In the genomic region with DNA sequence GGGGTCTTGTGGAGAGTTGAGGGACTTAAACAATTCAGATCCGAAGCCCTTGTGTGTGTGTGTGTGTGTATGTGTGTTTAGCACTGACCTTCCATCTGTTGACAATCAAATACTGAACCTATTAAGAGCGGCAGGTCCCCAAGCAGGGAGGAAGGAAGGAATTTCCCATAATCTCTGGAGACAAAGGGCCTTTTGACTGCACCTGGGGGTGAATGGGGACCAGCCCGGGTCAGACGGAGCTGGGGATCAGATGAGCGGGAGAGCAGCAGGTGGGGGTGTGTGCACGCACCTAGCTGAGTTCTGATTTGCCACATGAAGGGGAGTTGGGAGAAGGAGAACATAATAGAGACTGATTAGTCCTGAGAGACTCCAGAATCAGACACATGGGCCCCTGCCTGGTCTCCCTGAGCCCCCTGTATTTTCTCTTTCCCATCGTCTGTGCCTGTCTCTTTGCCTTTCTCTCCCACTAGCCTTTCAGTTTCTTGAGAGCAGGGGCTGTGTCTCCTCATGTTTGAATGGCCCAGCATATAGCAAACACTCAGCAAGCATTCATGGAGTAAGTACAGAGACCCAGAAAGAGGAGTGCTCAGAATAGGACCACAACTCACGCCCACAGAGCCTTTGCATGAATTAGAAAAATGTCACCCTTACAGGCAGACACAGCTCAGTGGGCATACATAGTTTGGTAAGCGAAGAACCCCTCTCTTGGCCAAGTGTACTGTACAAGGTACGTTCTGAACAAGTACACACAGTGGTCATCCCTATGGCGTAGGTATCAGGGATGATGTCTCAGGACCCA, we compare ENCODE assay signal across 22 cellular contexts.
"Had no signal": no experiment of that assay in that cellular context is flagged by ENCODE, and none has a peak within 500 bp of the region (broad histone marks: within the 10 kb centered on the region; RNA-seq: fewer than 3 reads in every experiment).

No MANE protein-coding gene starts in this region.

- H3K4me3 ChIP-seq: lung, psoas muscle, skin epidermis, tibial artery, vagina had no signal

- H3K4me3 Mint-ChIP-seq: activated CD4-positive, alpha-beta T cell treated with anti-CD3 and anti-CD28 coated beads, Interleukin-2, amount 10 ng/mL, durations not matched to agents 24 days and 14 days; activated CD8-positive, alpha-beta T cell treated with anti-CD3 and anti-CD28 coated beads for 36 hours; activated naive CD4-positive, alpha-beta T cell treated with anti-CD3 and anti-CD28 coated beads for 36 hours; activated T-cell treated with anti-CD3 and anti-CD28 coated beads, Interleukin-2, amount 50 U/mL, for 24 hours; brain; endodermal cell; neural crest cell; T-cell had no signal

- H3K27me3 ChIP-seq: vagina had no signal

- H3K36me3 Mint-ChIP-seq: brain, T-cell had no signal

- H3K4me1 ChIP-seq: psoas muscle had no signal

- H3K9me3 Mint-ChIP-seq: activated CD4-positive, alpha-beta T cell treated with anti-CD3 and anti-CD28 coated beads, Interleukin-2, amount 10 ng/mL, durations not matched to agents 24 days and 14 days; activated CD8-positive, alpha-beta T cell treated with anti-CD3 and anti-CD28 coated beads for 36 hours; activated naive CD4-positive, alpha-beta T cell treated with anti-CD3 and anti-CD28 coated beads for 36 hours; activated T-cell treated with anti-CD3 and anti-CD28 coated beads, Interleukin-2, amount 50 U/mL, for 24 hours; endodermal cell; neural crest cell; T-cell had no signal

- H3K9me3 ChIP-seq: psoas muscle, tibial artery, vagina had no signal

- DNase-seq: activated CD4-positive, alpha-beta T cell treated with anti-CD3 and anti-CD28 coated beads, Interleukin-2, amount 10 ng/mL, durations not matched to agents 24 days and 14 days; activated CD8-positive, alpha-beta T cell treated with anti-CD3 and anti-CD28 coated beads for 36 hours; activated naive CD4-positive, alpha-beta T cell treated with anti-CD3 and anti-CD28 coated beads for 36 hours; activated T-cell treated with anti-CD3 and anti-CD28 coated beads, Interleukin-2, amount 50 U/mL, for 24 hours; caudate nucleus; endodermal cell; foreskin melanocyte; hypothalamus; kidney; midbrain; psoas muscle; right cardiac atrium; stimulated activated CD4-positive, alpha-beta T cell treated with anti-CD3 and anti-CD28 coated beads, Interleukin-2, amount 100 ng/mL, for 48 hours; T-cell; tibial artery had no signal

- H3K4me1 Mint-ChIP-seq: activated CD4-positive, alpha-beta T cell treated with anti-CD3 and anti-CD28 coated beads, Interleukin-2, amount 10 ng/mL, durations not matched to agents 24 days and 14 days; T-cell had no signal

- ATAC-seq: activated CD8-positive, alpha-beta T cell treated with anti-CD3 and anti-CD28 coated beads for 36 hours; left lobe of liver; psoas muscle; right cardiac atrium; T-cell had no signal

- H3K36me3 ChIP-seq: tibial artery, vagina had no signal

- H3K27ac ChIP-seq: epithelial cell of prostate, psoas muscle, skin epidermis, tibial artery, vagina had no signal

- H3K27ac Mint-ChIP-seq: activated CD4-positive, alpha-beta T cell treated with anti-CD3 and anti-CD28 coated beads, Interleukin-2, amount 10 ng/mL, durations not matched to agents 24 days and 14 days; activated CD8-positive, alpha-beta T cell treated with anti-CD3 and anti-CD28 coated beads for 36 hours; activated naive CD4-positive, alpha-beta T cell treated with anti-CD3 and anti-CD28 coated beads for 36 hours; activated T-cell treated with anti-CD3 and anti-CD28 coated beads, Interleukin-2, amount 50 U/mL, for 24 hours; brain; endodermal cell; T-cell had no signal
